In genomic region chr17:2337811-2338657, GRCh38 we compare ENCODE assay signal across 8 cellular contexts. TPM values are rescaled to one million over a fixed set of nuclear protein-coding genes. Genes with fewer than 3 reads are reported as not detected.
DNase-seq lines count a peak whose midpoint lies in the region; ATAC-seq and TF ChIP-seq lines count a peak whose summit lies in the region.

No MANE protein-coding gene starts in this region.

- H3F3A ChIP-seq in GM23338 (replicated peaks; ENCODE audit: low read depth) (peaks cover 31% of the 10 kb centered on the region), OCI-LY1 (ENCODE audit: insufficient read depth, low read length) (no peaks in the 10 kb centered on the region)

- no peaks in the 10 kb centered on the region for H3K9me3 Mint-ChIP-seq in CD8-positive, alpha-beta T cell
- peaks cover 2% of the 10 kb centered on the region; the same call in 1 of the 3 replicates for H3K9me3 Mint-ChIP-seq in GM23338
- H3K9me3 Mint-ChIP-seq in nephron: no peaks in the 10 kb centered on the region

- H3K9me2 ChIP-seq in GM23338 (ENCODE audit: insufficient read depth) (no peaks in the 10 kb centered on the region), OCI-LY1 (ENCODE audit: low read depth, low read length) (no peaks in the 10 kb centered on the region)

- WGBS in testis, 2 donors: 2 to 3% methylated on average over 14 to 48 of the region's 60 CpGs

- CTCF ChIA-PET in CD8-positive, alpha-beta T cell (lab: Charles Lee): interaction anchor here (1.6 to 4.4 kb wide), 2 partner anchors 15 to 78 kb away, joined by 4 to 29 read pairs; no protein-coding TSS in a partner anchor

- peaks cover 19% of the 10 kb centered on the region for H3K4me1 ChIP-seq in CD8-positive, alpha-beta T cell (ENCODE audit: insufficient read depth, low read length)
- H3K4me1 ChIP-seq in GM23338 (ENCODE audit: insufficient read depth) (peaks cover 20% of the 10 kb centered on the region), OCI-LY1 (ENCODE audit: insufficient read depth, low read length, severe bottlenecking) (peaks cover 23% of the 10 kb centered on the region), testis (peaks cover 11% of the 10 kb centered on the region)

- H3K9ac ChIP-seq in OCI-LY1 (ENCODE audit: low read length): peak overlapping the region; percentile 94

- H3K27me3 Mint-ChIP-seq in CD8-positive, alpha-beta T cell (ENCODE audit: low read depth): no peaks in the 10 kb centered on the region
- H3K27me3 Mint-ChIP-seq in GM23338 (ENCODE audit: insufficient read depth, low read depth, poor library complexity) (peaks cover 17% of the 10 kb centered on the region), nephron (ENCODE audit: low read depth) (no peaks in the 10 kb centered on the region)

- intact Hi-C loops in CD8-positive, alpha-beta T cell (cut with DNase I, micrococcal nuclease): loop anchor here (1.0 to 5.0 kb wide), 5 partner anchors 15 to 283 kb away; partner anchors contain the start of genes HIC1 (in 2 of the 2) and METTL16 (in 1 of the 2)
- intact Hi-C loops in testis (cut with DNase I; ENCODE audit: low total_unique reads): no loop called here

- H3K27ac ChIP-seq in CD8-positive, alpha-beta T cell (ENCODE audit: low read depth, low read length): peak overlapping the region; percentile 69
- H3K27ac ChIP-seq in GM23338 (ENCODE audit: low read depth) (no peak overlapping the region), OCI-LY1 (ENCODE audit: low read depth, low read length, poor library complexity, severe bottlenecking) (no peak overlapping the region), testis (peak overlapping the region; percentile 63 to 79)

- peak overlapping the region; percentile 63 for H3K4me3 ChIP-seq in CD8-positive, alpha-beta T cell (ENCODE audit: low read depth, low read length)
- H3K4me3 ChIP-seq in GM23338 (peak overlapping the region; percentile 95), OCI-LY1 (ENCODE audit: low read depth, low read length, poor library complexity, severe bottlenecking) (peak overlapping the region; percentile 91), testis (peak overlapping the region; percentile 83 to 85)

- peak overlapping the region; percentile 98 for H3K4me3 Mint-ChIP-seq in CD8-positive, alpha-beta T cell
- H3K4me3 Mint-ChIP-seq in GM23338 (peak overlapping the region; percentile 84; the same call in 2 of the 3 replicates), nephron (peak overlapping the region; percentile 83 to 95 (median 92))

- peak overlapping the region; percentile 87 for H2AFZ ChIP-seq in GM23338
- no peak overlapping the region for H2AFZ ChIP-seq in OCI-LY1 (ENCODE audit: low read length)

- H3K27ac Mint-ChIP-seq in CD8-positive, alpha-beta T cell: peak overlapping the region; percentile 84
- H3K27ac Mint-ChIP-seq in GM23338: no peak overlapping the region
- peak overlapping the region; percentile 66 to 93 (median 81) for H3K27ac Mint-ChIP-seq in nephron

- no peaks in the 10 kb centered on the region for H3K9me3 ChIP-seq in CD8-positive, alpha-beta T cell (ENCODE audit: low read length)
- H3K9me3 ChIP-seq in OCI-LY1 (ENCODE audit: low read length) (no peaks in the 10 kb centered on the region), testis (no peaks in the 10 kb centered on the region)

- peaks cover 33% of the 10 kb centered on the region for H3K36me3 Mint-ChIP-seq in CD8-positive, alpha-beta T cell
- H3K36me3 Mint-ChIP-seq in GM23338 (ENCODE audit: low read depth) (peaks cover 6% of the 10 kb centered on the region; the same call in 1 of the 3 replicates), nephron (ENCODE audit: low read depth) (peaks cover 18% of the 10 kb centered on the region)

- H3K36me3 ChIP-seq in CD8-positive, alpha-beta T cell (ENCODE audit: insufficient read depth, low read length): peaks cover 12% of the 10 kb centered on the region
- peaks cover 23% of the 10 kb centered on the region for H3K36me3 ChIP-seq in GM23338 (ENCODE audit: insufficient read depth)
- H3K36me3 ChIP-seq in OCI-LY1 (ENCODE audit: insufficient read depth, low read length): peaks cover 45% of the 10 kb centered on the region
- no peaks in the 10 kb centered on the region for H3K36me3 ChIP-seq in testis (ENCODE audit: low read depth, missing control alignments)

- POLR2A ChIA-PET in CD8-positive, alpha-beta T cell (lab: Charles Lee): interaction anchor here (0.5 to 1.3 kb wide), 4 partner anchors 9 to 617 kb away, joined by 3 to 4 read pairs (median 3); no protein-coding TSS in a partner anchor

- peak; percentile 30 for ATAC-seq in CD8-positive, alpha-beta T cell
- peak; percentile 39 for ATAC-seq in GM23338

- no peak for TF ChIP-seq POLR2A in testis (IDR thresholded peaks at IDR 0.05)

- H3K4me1 Mint-ChIP-seq in CD8-positive, alpha-beta T cell (ENCODE audit: low read depth): peaks cover 40% of the 10 kb centered on the region
- H3K4me1 Mint-ChIP-seq in GM23338 (peaks cover 5% of the 10 kb centered on the region), nephron (peaks cover 23% of the 10 kb centered on the region)

- DNase-seq in CD8-positive, alpha-beta T cell: peak; percentile 16 to 63 (median 54)
- DNase-seq in GM23338 (ENCODE audit: low spot score) (peak; percentile 77), fibroblast of peridontal ligament (ENCODE audit: extremely low read depth) (peak; percentile 36), testis (peak; percentile 63)
- DNase-seq in activated T-helper 9 cell treated with anti-CD3 and anti-CD28 coated beads, Interleukin-2, amount 50 U/mL, for 16 hours (ENCODE audit: low read depth): peak; percentile 42
- DNase-seq in NK-92 treated with Interleukin-12 subunit alpha and Interleukin-12 subunit beta, amount 100 ng/mL, for 24 hours (lab: John Stamatoyannopoulos, UW): no peak

- no peaks in the 10 kb centered on the region for H3K27me3 ChIP-seq in CD8-positive, alpha-beta T cell (ENCODE audit: insufficient read depth, low read length)
- no peaks in the 10 kb centered on the region for H3K27me3 ChIP-seq in GM23338 (ENCODE audit: insufficient read depth)
- H3K27me3 ChIP-seq in OCI-LY1 (ENCODE audit: insufficient read depth, low read length): no peaks in the 10 kb centered on the region
- H3K27me3 ChIP-seq in testis: no peaks in the 10 kb centered on the region

- no peak for TF ChIP-seq CTCF in CD8-positive, alpha-beta T cell (IDR thresholded peaks at IDR 0.05)
- TF ChIP-seq CTCF in GM23338 (conservative IDR thresholded peaks at IDR 0.05; ENCODE audit: low read depth in 2 of 2): no peak
- no peak for TF ChIP-seq CTCF in OCI-LY1 (IDR thresholded peaks at IDR 0.05; ENCODE audit: low read length)
- TF ChIP-seq CTCF in nephron (IDR thresholded peaks at IDR 0.05; ENCODE audit: unreplicated experiment in 3 of 3): no peak
- no peak for TF ChIP-seq CTCF in testis (IDR thresholded peaks at IDR 0.05)

- H3K4me2 ChIP-seq in GM23338: peak overlapping the region; percentile 99
- peak overlapping the region; percentile 58 for H3K4me2 ChIP-seq in OCI-LY1 (ENCODE audit: low read length)

- H3K79me2 ChIP-seq in GM23338 (replicated peaks; ENCODE audit: insufficient read depth) (peaks cover 46% of the 10 kb centered on the region), OCI-LY1 (ENCODE audit: insufficient read depth, low read length) (peaks cover 15% of the 10 kb centered on the region)

- H4K20me1 ChIP-seq in GM23338 (replicated peaks; ENCODE audit: insufficient read depth) (peaks cover 22% of the 10 kb centered on the region), OCI-LY1 (ENCODE audit: insufficient read depth, low read length) (no peaks in the 10 kb centered on the region)

TF ChIP-seq in GM23338, 12 proteins besides CTCF, POLR2A, EP300 and RAD21:
- TF ChIP-seq ZNF331 (CRISPR knock-in tag; IDR thresholded peaks at IDR 0.05; ENCODE audit: low read depth) (no peak), CREB1 (CRISPR knock-in tag; IDR thresholded peaks at IDR 0.05; ENCODE audit: low read depth) (peak; percentile 32; the same call in 1 of the 2 replicates)

RNA-seq across cellular contexts. Expression of gene SGSM2, which starts 0.7 kb away (rescaled TPM):
- 100 to 1,000 TPM; 176 to 189 TPM for total RNA-seq in CD8-positive, alpha-beta T cell
- 38.9 and 52.4 TPM in 2 replicates for total RNA-seq in GM23338 (2014; rRNA removed; shearing (Covaris generic))
- 13.7 and 14.3 TPM in 2 replicates for polyA plus RNA-seq in GM23338 (2016; fragmentation: Nextera tagmentation; extraction: Ambion mirVana)
- 10 to 100 TPM; 80.5 to 88.9 TPM for total RNA-seq in testis
- 54.1 TPM for polyA plus RNA-seq in testis (ENCODE audit: insufficient read depth, low read depth, low replicate concordance)

RNA-seq across cellular contexts. Expression of gene TSR1, which starts 1.8 kb away (rescaled TPM):
- total RNA-seq in CD8-positive, alpha-beta T cell: 10 to 100 TPM; 36.5 to 39.6 TPM
- 72.7 and 108 TPM in 2 replicates for total RNA-seq in GM23338 (2014; rRNA removed; shearing (Covaris generic))
- polyA plus RNA-seq in GM23338 (2016; fragmentation: Nextera tagmentation; extraction: Ambion mirVana): 31.3 and 36.9 TPM in 2 replicates
- total RNA-seq in testis: 10 to 100 TPM; 48.9 to 56.2 TPM
- polyA plus RNA-seq in testis (ENCODE audit: insufficient read depth, low read depth, low replicate concordance): 39.2 TPM

RNA-seq across cellular contexts. Expression of gene SRR, which starts 34.3 kb away (rescaled TPM):
- 1 to 10 TPM; 1.8 to 2.9 TPM for total RNA-seq in CD8-positive, alpha-beta T cell
- total RNA-seq in GM23338 (2014; rRNA removed; shearing (Covaris generic)): 5.4 and 11.0 TPM in 2 replicates
- 2.7 and 2.8 TPM in 2 replicates for polyA plus RNA-seq in GM23338 (2016; fragmentation: Nextera tagmentation; extraction: Ambion mirVana)
- 10 to 100 TPM; 14.2 to 16.9 TPM for total RNA-seq in testis
- polyA plus RNA-seq in testis (ENCODE audit: insufficient read depth, low read depth, low replicate concordance): 16.1 TPM

RNA-seq across cellular contexts. Expression of gene SMG6, which starts 34.4 kb away (rescaled TPM):
- total RNA-seq in CD8-positive, alpha-beta T cell: 10 to 100 TPM; 36.1 to 37.8 TPM
- total RNA-seq in GM23338 (2014; rRNA removed; shearing (Covaris generic)): 25.8 and 43.1 TPM in 2 replicates
- polyA plus RNA-seq in GM23338 (2016; fragmentation: Nextera tagmentation; extraction: Ambion mirVana): 10.1 and 10.4 TPM in 2 replicates
- total RNA-seq in testis: 10 to 100 TPM; 80.6 to 86.5 TPM
- 68.7 TPM for polyA plus RNA-seq in testis (ENCODE audit: insufficient read depth, low read depth, low replicate concordance)

Comparison
In these comparisons a context has a peak if more than half of its experiments do, and no peak if none do; other contexts are left out.
1. H3K27ac ChIP-seq: peak in CD8-positive, alpha-beta T cell (single experiment) and testis (2 of 2); none in GM23338 (single experiment) and OCI-LY1 (single experiment).
2. Peak in every context shown above with its lines, with median percentiles within 50 percentile points of each other: H3K4me3 ChIP-seq and H3K4me3 Mint-ChIP-seq.